ENCODE assay signal across 8 cellular contexts in genomic region chr1:6889875-6890480, GRCh38.
A peak's percentile ranks its signal among the peaks of the same experiment; 100 is the strongest.
DNase-seq lines count a peak whose midpoint lies in the region; ATAC-seq and TF ChIP-seq lines count a peak whose summit lies in the region.

No MANE protein-coding gene starts in this region.

- H3K27me3 ChIP-seq in DOHH2 (ENCODE audit: control insufficient read depth, low read length) (no peaks in the 10 kb centered on the region), body of pancreas (no peaks in the 10 kb centered on the region)

- peak; percentile 78 for TF ChIP-seq CTCF in DOHH2 (IDR thresholded peaks at IDR 0.05; ENCODE audit: low read depth, low read length, poor library complexity, severe bottlenecking)
- TF ChIP-seq CTCF in RWPE1 (conservative IDR thresholded peaks at IDR 0.05; ENCODE audit: low read depth) = peak; percentile 77
- peak; percentile 62 to 88 (median 77) for TF ChIP-seq CTCF in body of pancreas (IDR thresholded peaks at IDR 0.05)

- H3K4me3 ChIP-seq in DOHH2 (ENCODE audit: low read length) = no peak overlapping the region
- no peak overlapping the region for H3K4me3 ChIP-seq in body of pancreas

- H3K9me3 ChIP-seq in DOHH2 (ENCODE audit: control insufficient read depth, insufficient read depth, low read length) (no peaks in the 10 kb centered on the region), body of pancreas (no peaks in the 10 kb centered on the region)

- H3K36me3 ChIP-seq in DOHH2 (ENCODE audit: control insufficient read depth, low read length) (no peaks in the 10 kb centered on the region), body of pancreas (replicated peaks in 1 of 2; ENCODE audit: insufficient read depth in 1 of 2, low read depth in 2 of 2) (no peaks in the 10 kb centered on the region)

- DNase-seq in HuH-7 (ENCODE audit: low spot score) (peak; percentile 51), RWPE1 (ENCODE audit: low spot score) (peak; percentile 37), body of pancreas (peak; percentile 65 to 77 (median 70)), iPS-NIHi7 (ENCODE audit: extremely low spot score) (peak; percentile 69)
- peak; percentile 14 for DNase-seq in stimulated activated CD4-positive, alpha-beta T cell treated with anti-CD3 and anti-CD28 coated beads, Interleukin-2, amount 100 ng/mL, for 4 hours (ENCODE audit: low read depth)

- 7 to 9% methylated on average over 3 of the region's 3 CpGs for WGBS in body of pancreas, 2 donors

- intact Hi-C loops in body of pancreas (cut with DNase I) = loop anchor here (10.0 kb wide), 2 partner anchors 95 to 165 kb away; no protein-coding TSS in a partner anchor

- H3K9me2 ChIP-seq in DOHH2 (replicated peaks; ENCODE audit: control insufficient read depth, low read length) = no peaks in the 10 kb centered on the region

- CTCF ChIA-PET in RWPE1 (lab: Yijun Ruan, JAX) = interaction anchor here (0.6 to 1.6 kb wide), 8 partner anchors 21 to 567 kb away, joined by 3 to 5 read pairs (median 3); no protein-coding TSS in a partner anchor

- POLR2A ChIA-PET in RWPE1 (lab: Yijun Ruan, JAX; ENCODE audit: low non-redundant PET) = no interaction called here

- H3K79me2 ChIP-seq in DOHH2 (ENCODE audit: control insufficient read depth, low read length) = no peaks in the 10 kb centered on the region

- ATAC-seq in body of pancreas (peak; percentile 86), HG02840 (IDR thresholded peaks at IDR 0.05; ENCODE audit: low FRiP score, unreplicated experiment) (no peak), HG03442 (IDR thresholded peaks at IDR 0.05; ENCODE audit: unreplicated experiment) (no peak)

- H3K4me2 ChIP-seq in DOHH2 (ENCODE audit: low read length) = no peak overlapping the region

- 0 out of 2 replicates have a peak, but pooled peaks cover 3% of the 10 kb centered on the region for H3K4me1 ChIP-seq in DOHH2 (ENCODE audit: control insufficient read depth, low read length)
- peaks cover 7% of the 10 kb centered on the region for H3K4me1 ChIP-seq in body of pancreas

- no peak overlapping the region for H3K27ac ChIP-seq in DOHH2 (ENCODE audit: low read depth, low read length)
- H3K27ac ChIP-seq in RWPE1 = no peak overlapping the region
- H3K27ac ChIP-seq in body of pancreas = no peak overlapping the region

- no peaks in the 10 kb centered on the region for H4K20me1 ChIP-seq in DOHH2 (ENCODE audit: control insufficient read depth, insufficient read depth, low read depth, low read length)

- TF ChIP-seq POLR2A in body of pancreas (IDR thresholded peaks at IDR 0.05) = no peak

- H3F3A ChIP-seq in DOHH2 (ENCODE audit: control insufficient read depth, insufficient read depth) = 0 out of 2 replicates have a peak, but pooled peaks cover 2% of the 10 kb centered on the region

Comparison
In these comparisons a context has a peak if more than half of its experiments do, and no peak if none do; other contexts are left out.
1. DNase-seq: peak in every context shown above with its lines; median percentile 70 in body of pancreas; 69 in iPS-NIHi7; 51 in HuH-7; 37 in RWPE1; 14 in stimulated activated CD4-positive, alpha-beta T cell treated with anti-CD3 and anti-CD28 coated beads, Interleukin-2, amount 100 ng/mL, for 4 hours.